Comparison of ENCODE assay signal across 1 cellular context in genomic region chr17:45129940-45130639, GRCh38.
TF ChIP-seq lines count a peak whose summit lies in the region.

No MANE protein-coding gene starts in this region.

TF ChIP-seq in WTC11, 78 proteins besides CTCF, POLR2A, EP300 and RAD21 (continued from another document):
- TF ChIP-seq ZNF281 (CRISPR knock-in tag; IDR thresholded peaks at IDR 0.05): no peak
